Comparison of ENCODE assay signal across 8 cellular contexts in genomic region chr20:54103067-54103761, GRCh38. TPM values are rescaled to one million over a fixed set of nuclear protein-coding genes. Genes with fewer than 3 reads are reported as not detected.
A peak's percentile ranks its signal among the peaks of the same experiment; 100 is the strongest.
DNase-seq lines count a peak whose midpoint lies in the region; ATAC-seq and TF ChIP-seq lines count a peak whose summit lies in the region.

No MANE protein-coding gene starts in this region.

- no peak for DNase-seq in AG09319 (ENCODE audit: extremely low read depth, low read depth)
- peak; percentile 0 for DNase-seq in NCI-H748 treated with DMSO at 0.1 percent for 48 hours (lab: John Stamatoyannopoulos, UW)
- peak; percentile 46 to 80 (median 76) for DNase-seq in activated CD8-positive, alpha-beta memory T cell treated with anti-CD3 and anti-CD28 coated beads for 48 hours (ENCODE audit: low read depth in 2 of 3, low spot score in 2 of 3)
- DNase-seq in stimulated activated naive CD8-positive, alpha-beta T cell treated with anti-CD3 and anti-CD28 coated beads, Interleukin-15, amount 100 ng/mL, for 72 hours: peak; percentile 72 to 76

- peaks cover 2% of the 10 kb centered on the region for H3K9me3 Mint-ChIP-seq in nephron
- H3K9me3 Mint-ChIP-seq in stimulated activated naive CD8-positive, alpha-beta T cell treated with anti-CD3 and anti-CD28 coated beads, Interleukin-15, amount 100 ng/mL, for 72 hours: no peaks in the 10 kb centered on the region

- peak; percentile 85 for ATAC-seq in GM18511 (IDR thresholded peaks at IDR 0.05; ENCODE audit: unreplicated experiment)
- peak; percentile 60 for ATAC-seq in HG03039 (IDR thresholded peaks at IDR 0.05; ENCODE audit: unreplicated experiment)
- ATAC-seq in esophagus mucosa: peak; percentile 48
- peak; percentile 75 for ATAC-seq in stimulated activated naive CD8-positive, alpha-beta T cell treated with anti-CD3 and anti-CD28 coated beads, Interleukin-15, amount 100 ng/mL, for 72 hours

- no peaks in the 10 kb centered on the region for H3K27me3 Mint-ChIP-seq in nephron (ENCODE audit: low read depth)
- H3K27me3 Mint-ChIP-seq in stimulated activated naive CD8-positive, alpha-beta T cell treated with anti-CD3 and anti-CD28 coated beads, Interleukin-15, amount 100 ng/mL, for 72 hours: peaks cover 6% of the 10 kb centered on the region

- TF ChIP-seq CTCF in AG09319 (IDR thresholded peaks at IDR 0.05; ENCODE audit: low read depth, low read length) (peak; percentile 86), nephron (IDR thresholded peaks at IDR 0.05; ENCODE audit: unreplicated experiment in 3 of 3) (peak; percentile 71 to 83 (median 72))

- peaks cover 4% of the 10 kb centered on the region for H3K36me3 Mint-ChIP-seq in nephron (ENCODE audit: low read depth)

- H3K27ac Mint-ChIP-seq in nephron: no peak overlapping the region
- no peak overlapping the region for H3K27ac Mint-ChIP-seq in stimulated activated naive CD8-positive, alpha-beta T cell treated with anti-CD3 and anti-CD28 coated beads, Interleukin-15, amount 100 ng/mL, for 72 hours

- H3K4me3 Mint-ChIP-seq in nephron: no peak overlapping the region
- H3K4me3 Mint-ChIP-seq in stimulated activated naive CD8-positive, alpha-beta T cell treated with anti-CD3 and anti-CD28 coated beads, Interleukin-15, amount 100 ng/mL, for 72 hours: no peak overlapping the region

- no peaks in the 10 kb centered on the region for H3K4me1 Mint-ChIP-seq in nephron
- H3K4me1 Mint-ChIP-seq in stimulated activated naive CD8-positive, alpha-beta T cell treated with anti-CD3 and anti-CD28 coated beads, Interleukin-15, amount 100 ng/mL, for 72 hours: peaks cover 5% of the 10 kb centered on the region

RNA-seq across cellular contexts. Expression of gene BCAS1, which starts 32.8 kb away (rescaled TPM):
- total RNA-seq in esophagus mucosa: 1.8 TPM
